Comparison of ENCODE assay signal across 8 cellular contexts in the genomic region with DNA sequence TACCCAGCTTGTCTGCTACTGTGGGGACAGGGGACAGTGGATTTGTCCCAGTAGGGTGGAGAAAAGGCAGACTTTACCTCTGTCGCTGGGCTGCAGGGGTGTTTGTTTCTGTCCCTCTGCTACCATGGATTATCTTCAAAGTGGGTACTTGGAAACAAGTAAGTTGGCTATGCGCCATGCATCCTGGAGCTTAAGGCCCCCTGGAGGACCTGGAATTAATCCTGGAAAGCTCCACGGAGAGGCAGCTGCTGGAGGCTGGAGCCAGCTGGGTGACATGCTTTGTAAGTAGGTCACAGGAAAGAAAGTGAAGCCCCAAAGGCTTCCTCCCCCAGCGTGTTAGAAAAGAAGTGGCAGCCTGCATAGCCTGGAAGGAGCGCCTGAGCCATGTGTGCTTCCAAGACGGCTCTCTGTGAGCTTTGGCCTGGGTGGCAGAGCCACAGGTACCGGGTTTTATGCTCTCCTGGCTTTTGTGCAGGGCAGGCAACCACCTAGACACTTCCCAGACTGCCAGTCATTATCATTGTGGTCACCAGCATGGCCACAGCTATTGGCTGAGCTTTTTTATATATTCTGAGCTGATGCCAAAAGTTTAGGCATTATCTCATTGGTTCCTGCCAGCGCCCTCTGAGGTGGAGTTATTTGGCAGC. TPM values are rescaled to one million over a fixed set of nuclear protein-coding genes. Genes with fewer than 3 reads are reported as not detected.
DNase-seq lines count a peak whose midpoint lies in the region; ATAC-seq and TF ChIP-seq lines count a peak whose summit lies in the region.
"Had no signal": no experiment of that assay in that cellular context is flagged by ENCODE, and none has a peak within 500 bp of the region (broad histone marks: within the 10 kb centered on the region; RNA-seq: fewer than 3 reads in every experiment).

No MANE protein-coding gene starts in this region.

- no peaks in the 10 kb centered on the region for H3K36me3 Mint-ChIP-seq in glutamatergic neuron (ENCODE audit: unreplicated experiment)

- intact Hi-C loops in sigmoid colon (cut with DNase I), result loop anchor here (2.0 to 10.0 kb wide), 2 partner anchors 46 to 216 kb away; no protein-coding TSS in a partner anchor

- H3K9me3 ChIP-seq in HUES64 (ENCODE audit: insufficient read depth, low read depth, low read length) (no peaks in the 10 kb centered on the region), SK-N-MC (ENCODE audit: low read depth, low read length) (no peaks in the 10 kb centered on the region), sigmoid colon (no peaks in the 10 kb centered on the region)
- H3K9me3 ChIP-seq: tibial nerve had no signal

- TF ChIP-seq CTCF in glutamatergic neuron (IDR thresholded peaks at IDR 0.05; ENCODE audit: partially characterized antibody, unreplicated experiment), result peak; percentile 3
- TF ChIP-seq CTCF in sigmoid colon (IDR thresholded peaks at IDR 0.05), result no peak

- H3K27me3 Mint-ChIP-seq in glutamatergic neuron (ENCODE audit: unreplicated experiment), result peaks cover 2% of the 10 kb centered on the region

- H3K9ac ChIP-seq in HUES64 (ENCODE audit: low read depth, low read length), result no peak overlapping the region
- H3K9ac ChIP-seq in SK-N-MC (ENCODE audit: insufficient read length), result no peak overlapping the region

- no peak for TF ChIP-seq POLR2A in sigmoid colon (IDR thresholded peaks at IDR 0.05)

- WGBS in HUES64, result 52% methylated on average over 8 of the region's 8 CpGs
- WGBS in sigmoid colon, 2 donors, result 50 to 53% methylated on average over 8 of the region's 8 CpGs

- TF ChIP-seq EP300 in sigmoid colon (IDR thresholded peaks at IDR 0.05), result no peak

- peaks cover 3% of the 10 kb centered on the region for H3K9me3 Mint-ChIP-seq in glutamatergic neuron (ENCODE audit: unreplicated experiment)

- H3K4me3 ChIP-seq in HUES64 (ENCODE audit: low read length) (no peak overlapping the region), SK-N-MC (peak overlapping the region; percentile 67), sigmoid colon (no peak overlapping the region)
- H3K4me3 ChIP-seq: tibial nerve had no signal

- H3K27ac ChIP-seq in HUES64 (ENCODE audit: low read depth, low read length), result peak overlapping the region; percentile 42; the same call in 1 of the 2 replicates
- peak overlapping the region; percentile 66; the same call in 1 of the 2 replicates for H3K27ac ChIP-seq in SK-N-MC
- H3K27ac ChIP-seq in sigmoid colon, result peak overlapping the region; percentile 24 to 67 (median 55)

- peaks cover 24% of the 10 kb centered on the region for H3K4me1 ChIP-seq in HUES64 (ENCODE audit: insufficient read depth, low read length)
- peaks cover 0 to 40% (median 33%) of the 10 kb centered on the region in 4 donors for H3K4me1 ChIP-seq in sigmoid colon

- ATAC-seq in GM21576 (IDR thresholded peaks at IDR 0.05; ENCODE audit: unreplicated experiment) (no peak), HG03280 (IDR thresholded peaks at IDR 0.05; ENCODE audit: unreplicated experiment) (no peak)

- peak overlapping the region; percentile 97 for H3K27ac Mint-ChIP-seq in glutamatergic neuron (ENCODE audit: unreplicated experiment)

- peak overlapping the region; percentile 71 for H3K4me3 Mint-ChIP-seq in glutamatergic neuron (ENCODE audit: unreplicated experiment)

- H3K27me3 ChIP-seq in HUES64 (ENCODE audit: insufficient read depth, low read length) (no peaks in the 10 kb centered on the region), sigmoid colon (no peaks in the 10 kb centered on the region)
- H3K27me3 ChIP-seq: tibial nerve had no signal

- H3K4me1 Mint-ChIP-seq in glutamatergic neuron (ENCODE audit: low read depth, unreplicated experiment), result peaks cover 51% of the 10 kb centered on the region

- H3K36me3 ChIP-seq in HUES64 (ENCODE audit: insufficient read depth, low read length), result no peaks in the 10 kb centered on the region
- H3K36me3 ChIP-seq in SK-N-MC (ENCODE audit: insufficient read depth, low read length), result no peaks in the 10 kb centered on the region
- H3K36me3 ChIP-seq in sigmoid colon, result no peaks in the 10 kb centered on the region
- H3K36me3 ChIP-seq: tibial nerve had no signal

- peak; percentile 70 for DNase-seq in SK-N-MC (ENCODE audit: low read depth, low spot score)
- peak; percentile 69 for DNase-seq in glutamatergic neuron
- peak; percentile 81 for DNase-seq in sigmoid colon
- DNase-seq in COLO829 (ENCODE audit: low spot score), result no peak

RNA-seq across cellular contexts. Expression of a gene that starts 9.5 kb away (rescaled TPM):
- polyA plus RNA-seq in HUES64 (2013, experiment 1 of 2), result 5.2 TPM
- 5.8 TPM for polyA plus RNA-seq in HUES64 (2013, experiment 2 of 2)
- total RNA-seq in glutamatergic neuron (ENCODE audit: unreplicated experiment) (11.6 TPM), sigmoid colon (1 to 10 TPM; 5.8 to 7.5 (median 6.8) TPM)
- 1 to 10 TPM in 2 of 3 donors, under 1 TPM in 1; 0.60 to 1.9 (median 1.2) TPM for polyA plus RNA-seq in sigmoid colon

RNA-seq across cellular contexts. Expression of a gene that starts 47.6 kb away (rescaled TPM):
- 98.8 TPM for polyA plus RNA-seq in HUES64 (2013, experiment 1 of 2)
- 83.1 TPM for polyA plus RNA-seq in HUES64 (2013, experiment 2 of 2)
- total RNA-seq in glutamatergic neuron (ENCODE audit: unreplicated experiment) (114 TPM), sigmoid colon (10 to 100 TPM; 30.7 to 41.5 (median 33.7) TPM)
- 10 to 100 TPM; 12.0 to 26.1 (median 15.5) TPM for polyA plus RNA-seq in sigmoid colon
